10 cellular contexts compared by ENCODE assay signal in the genomic region with DNA sequence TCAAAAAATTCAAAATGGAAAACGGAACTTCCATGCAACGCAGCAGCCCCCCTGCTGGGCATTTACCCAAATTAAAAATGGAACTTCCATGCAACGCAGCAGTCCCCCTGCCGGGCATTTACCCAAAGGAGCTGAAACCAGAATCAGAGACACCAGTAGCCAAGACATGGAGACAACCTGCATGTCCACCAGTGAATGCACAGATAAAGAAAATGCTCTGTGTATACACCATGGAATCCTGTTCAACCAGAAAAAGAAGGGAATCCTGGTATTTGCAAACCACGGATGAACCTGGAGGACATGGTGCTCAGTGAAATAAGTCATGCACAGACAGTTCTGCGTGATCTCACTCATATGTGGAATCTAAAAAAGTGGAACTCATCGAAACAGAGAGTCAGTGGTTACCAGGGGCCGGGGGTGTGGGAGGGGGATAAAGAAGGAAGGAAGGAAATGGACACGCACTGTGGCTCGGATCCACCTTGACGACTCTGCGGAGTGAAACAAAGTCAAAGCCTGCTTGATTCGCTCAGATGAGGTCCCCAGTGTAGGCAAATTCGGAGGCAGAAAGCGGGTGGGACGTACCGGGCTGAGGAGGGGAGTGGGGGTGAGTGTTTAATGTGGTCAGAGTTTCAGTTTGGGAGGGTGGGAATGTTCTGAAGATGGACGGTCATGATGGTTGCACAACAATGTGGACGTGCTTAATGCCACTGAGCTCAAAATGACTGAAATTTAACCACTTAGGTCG. TPM values are rescaled to one million over a fixed set of nuclear protein-coding genes. Genes with fewer than 3 reads are reported as not detected.
DNase-seq lines count a peak whose midpoint lies in the region; ATAC-seq and TF ChIP-seq lines count a peak whose summit lies in the region.
"Had no signal": no experiment of that assay in that cellular context is flagged by ENCODE, and none has a peak within 500 bp of the region (broad histone marks: within the 10 kb centered on the region; RNA-seq: fewer than 3 reads in every experiment).

No MANE protein-coding gene starts in this region.

- H3K27me3 ChIP-seq in naive thymus-derived CD4-positive, alpha-beta T cell (ENCODE audit: control insufficient read depth in 2 of 2, insufficient read depth in 2 of 2, low read length in 2 of 2): no peaks in the 10 kb centered on the region
- peaks cover 17% of the 10 kb centered on the region for H3K27me3 ChIP-seq in endodermal cell (ENCODE audit: control insufficient read depth, insufficient read depth, low read length, poor library complexity, severe bottlenecking)

- no peak overlapping the region for H3K4me3 Mint-ChIP-seq in naive thymus-derived CD4-positive, alpha-beta T cell
- no peak overlapping the region for H3K4me3 Mint-ChIP-seq in endodermal cell
- H3K4me3 Mint-ChIP-seq: T-cell had no signal

- peaks cover 0 to 28% (median 0%) of the 10 kb centered on the region in 5 donors for H3K36me3 Mint-ChIP-seq in naive thymus-derived CD4-positive, alpha-beta T cell
- no peaks in the 10 kb centered on the region for H3K36me3 Mint-ChIP-seq in endodermal cell (ENCODE audit: low read depth)
- H3K36me3 Mint-ChIP-seq: T-cell had no signal

- no peak overlapping the region for H3K9ac ChIP-seq in endodermal cell (ENCODE audit: extremely low read depth, low read length, poor library complexity, severe bottlenecking)

- intact Hi-C loops in naive thymus-derived CD4-positive, alpha-beta T cell (cut with micrococcal nuclease): no loop called here

- H3K9me3 Mint-ChIP-seq in naive thymus-derived CD4-positive, alpha-beta T cell: peaks cover 0 to 2% (median 0%) of the 10 kb centered on the region in 11 donors
- no peaks in the 10 kb centered on the region for H3K9me3 Mint-ChIP-seq in endodermal cell
- H3K9me3 Mint-ChIP-seq: T-cell had no signal

- WGBS in endodermal cell (ENCODE audit: insufficient coverage in 1 of 2, insufficient read length in 1 of 2), 2 experiments: 92 to 94% methylated on average over 20 of the region's 20 CpGs

- POLR2A ChIA-PET in naive thymus-derived CD4-positive, alpha-beta T cell (lab: Charles Lee): no interaction called here

- peaks cover 0 to 32% (median 0%) of the 10 kb centered on the region in 7 donors for H3K4me1 Mint-ChIP-seq in naive thymus-derived CD4-positive, alpha-beta T cell
- H3K4me1 Mint-ChIP-seq in endodermal cell: peaks cover 3% of the 10 kb centered on the region

- ATAC-seq in GM18873 (IDR thresholded peaks at IDR 0.05; ENCODE audit: low FRiP score, unreplicated experiment) (peak; percentile 47), HG02571 (IDR thresholded peaks at IDR 0.05; ENCODE audit: unreplicated experiment) (peak; percentile 38), HG03280 (IDR thresholded peaks at IDR 0.05; ENCODE audit: unreplicated experiment) (no peak)
- ATAC-seq in naive thymus-derived CD4-positive, alpha-beta T cell: peak; percentile 26
- ATAC-seq: T-cell had no signal

- H3K4me3 ChIP-seq in naive thymus-derived CD4-positive, alpha-beta T cell (ENCODE audit: low read length): no peak overlapping the region
- H3K4me3 ChIP-seq in endodermal cell (ENCODE audit: low read length): no peak overlapping the region
- H3K4me3 ChIP-seq: lung had no signal

- no peak overlapping the region for H3K27ac ChIP-seq in naive thymus-derived CD4-positive, alpha-beta T cell (ENCODE audit: low read depth, low read length)
- no peak overlapping the region for H3K27ac ChIP-seq in endodermal cell (ENCODE audit: low read depth, low read length)

- H3K36me3 ChIP-seq in naive thymus-derived CD4-positive, alpha-beta T cell (ENCODE audit: control insufficient read depth in 2 of 3, insufficient read depth in 3 of 3, low read length in 3 of 3): no peaks in the 10 kb centered on the region
- H3K36me3 ChIP-seq in endodermal cell (ENCODE audit: control insufficient read depth, insufficient read depth, low read length): no peaks in the 10 kb centered on the region

- H3K27me3 Mint-ChIP-seq in naive thymus-derived CD4-positive, alpha-beta T cell: peaks cover 0 to 40% (median 30%) of the 10 kb centered on the region in 5 donors
- peaks cover 29% of the 10 kb centered on the region for H3K27me3 Mint-ChIP-seq in endodermal cell (ENCODE audit: insufficient read depth)

- CTCF ChIA-PET in naive thymus-derived CD4-positive, alpha-beta T cell (lab: Charles Lee): no interaction called here

- no peak overlapping the region for H3K27ac Mint-ChIP-seq in naive thymus-derived CD4-positive, alpha-beta T cell
- H3K27ac Mint-ChIP-seq in endodermal cell: no peak overlapping the region
- H3K27ac Mint-ChIP-seq: T-cell had no signal

- no peak for TF ChIP-seq CTCF in endodermal cell (conservative IDR thresholded peaks at IDR 0.05)

- H3K4me1 ChIP-seq in naive thymus-derived CD4-positive, alpha-beta T cell (ENCODE audit: control insufficient read depth in 2 of 2, insufficient read depth in 2 of 2, low read length in 2 of 2): no peaks in the 10 kb centered on the region
- no peaks in the 10 kb centered on the region for H3K4me1 ChIP-seq in endodermal cell (ENCODE audit: control insufficient read depth, insufficient read depth, low read length)

- H3K9me3 ChIP-seq in naive thymus-derived CD4-positive, alpha-beta T cell (ENCODE audit: control insufficient read depth in 2 of 3, low read length in 3 of 3): no peaks in the 10 kb centered on the region
- no peaks in the 10 kb centered on the region for H3K9me3 ChIP-seq in endodermal cell (ENCODE audit: control insufficient read depth, low read length)

- DNase-seq in NOMO-1 (lab: John Stamatoyannopoulos, UW; ENCODE audit: unreplicated experiment in 2 of 2): peak; percentile 86 to 92
- DNase-seq in naive thymus-derived CD4-positive, alpha-beta T cell: no peak
- DNase-seq in A172 (ENCODE audit: low spot score): no peak
- no peak for DNase-seq in endodermal cell
- DNase-seq in HUDEP-2 (lab: John Stamatoyannopoulos, UW; ENCODE audit: unreplicated experiment in 76 of 76): no peak

RNA-seq across cellular contexts. Expression of gene EXOC3, which starts 40.2 kb away (rescaled TPM):
- total RNA-seq in naive thymus-derived CD4-positive, alpha-beta T cell: 100 to 1,000 TPM in 1 of 5 experiments, 10 to 100 TPM in 4; 79.1 to 105 (median 89.8) TPM
- 10 to 100 TPM; 44.3 to 47.5 TPM for polyA plus RNA-seq in naive thymus-derived CD4-positive, alpha-beta T cell
- total RNA-seq in A172 (2014; rRNA removed; shearing (Covaris generic)): 33.3 and 34.7 TPM in 2 replicates
- total RNA-seq in endodermal cell: 10 to 100 TPM; 38.6 to 53.7 TPM
- polyA plus RNA-seq in endodermal cell (2013, experiment 1 of 2): 41.4 TPM
- polyA plus RNA-seq in endodermal cell (2013, experiment 2 of 2): 38.3 TPM

Comparison
In these comparisons a context has a peak if more than half of its experiments do, and no peak if none do; other contexts are left out.
1. DNase-seq: peak in NOMO-1 (2 of 2); none in naive thymus-derived CD4-positive, alpha-beta T cell (0 of 9), A172 (single experiment), endodermal cell (single experiment) and HUDEP-2 (0 of 76).